In genomic region chr6:140174509-140174908, GRCh38 we compare ENCODE assay signal across 8 cellular contexts.
A peak's percentile ranks its signal among the peaks of the same experiment; 100 is the strongest.
DNase-seq lines count a peak whose midpoint lies in the region; ATAC-seq and TF ChIP-seq lines count a peak whose summit lies in the region.

No MANE protein-coding gene starts in this region.

- POLR2A ChIA-PET in GM10248 (lab: Yijun Ruan, JAX): no interaction called here

- TF ChIP-seq CTCF in Calu3 (IDR thresholded peaks at IDR 0.05; ENCODE audit: unreplicated experiment) (no peak), NB4 (IDR thresholded peaks at IDR 0.05; ENCODE audit: low read depth, low read length) (no peak), kidney epithelial cell (IDR thresholded peaks at IDR 0.05; ENCODE audit: insufficient read depth, low read length, poor library complexity, severe bottlenecking) (no peak), GM10248 (IDR thresholded peaks at IDR 0.05; ENCODE audit: control extremely low read depth, extremely low read depth, low read depth, missing control alignments) (no peak)

- H3K27me3 Mint-ChIP-seq in Calu3 (ENCODE audit: unreplicated experiment): no peaks in the 10 kb centered on the region

- intact Hi-C loops in Calu3 (cut with micrococcal nuclease; ENCODE audit: unreplicated experiment): no loop called here

- no peaks in the 10 kb centered on the region for H3K36me3 Mint-ChIP-seq in Calu3 (ENCODE audit: insufficient read depth, unreplicated experiment)

- no peak overlapping the region for H3K27ac Mint-ChIP-seq in Calu3 (ENCODE audit: unreplicated experiment)

- BruUV-seq in Calu3 (replicated peaks; lab: Mats Ljungman, UMichigan): no TSS peak

- no peak for TF ChIP-seq POLR2A in NB4 (IDR thresholded peaks at IDR 0.05; ENCODE audit: extremely low read depth, insufficient read length)

- CTCF ChIA-PET in Calu3 (lab: Charles Lee): no interaction called here
- CTCF ChIA-PET in GM10248 (lab: Yijun Ruan, JAX): interaction anchor here (1.2 to 1.3 kb wide), 3 partner anchors 9 to 19 kb away, joined by 3 to 7 read pairs (median 4); no protein-coding TSS in a partner anchor

- H3K4me1 Mint-ChIP-seq in Calu3 (ENCODE audit: low read depth, unreplicated experiment): no peaks in the 10 kb centered on the region

- peak; percentile 4 for DNase-seq in Calu3
- peak; percentile 55 for DNase-seq in NB4 (ENCODE audit: low read depth)
- DNase-seq in astrocyte of the hippocampus (ENCODE audit: low read depth, low spot score): peak; percentile 69
- peak; percentile 51 for DNase-seq in kidney epithelial cell (ENCODE audit: low read depth)
- no peak for DNase-seq in activated effector memory CD4-positive, alpha-beta T cell treated with Interleukin-2 at 50 U/mL for 16 hours
- DNase-seq in DMS114 treated with DMSO at 0.1 percent for 48 hours (lab: John Stamatoyannopoulos, UW; ENCODE audit: unreplicated experiment): no peak
- DNase-seq in GM10248 (ENCODE audit: extremely low spot score): no peak

- no peak for ATAC-seq in HG02885 (IDR thresholded peaks at IDR 0.05; ENCODE audit: poor library complexity, unreplicated experiment)

- H3K27me3 ChIP-seq in kidney epithelial cell (ENCODE audit: control insufficient read depth, insufficient read depth, low read length): no peaks in the 10 kb centered on the region

- H3K9me3 Mint-ChIP-seq in Calu3 (ENCODE audit: low read depth, unreplicated experiment): no peaks in the 10 kb centered on the region

- no peak overlapping the region for H3K4me3 ChIP-seq in NB4 (ENCODE audit: low read depth, low read length)
- H3K4me3 ChIP-seq in kidney epithelial cell (ENCODE audit: low read depth, low read length): no peak overlapping the region

- no peak overlapping the region for H3K4me3 Mint-ChIP-seq in Calu3 (ENCODE audit: low read depth, unreplicated experiment)

- H3K36me3 ChIP-seq in kidney epithelial cell (ENCODE audit: control insufficient read depth, insufficient read depth, low read length): no peaks in the 10 kb centered on the region

Comparison
In these comparisons a context has a peak if more than half of its experiments do, and no peak if none do; other contexts are left out.
1. DNase-seq: peak in Calu3 (single experiment), NB4 (single experiment), astrocyte of the hippocampus (single experiment) and kidney epithelial cell (single experiment); none in activated effector memory CD4-positive, alpha-beta T cell treated with Interleukin-2 at 50 U/mL for 16 hours (single experiment), DMS114 treated with DMSO at 0.1 percent for 48 hours (single experiment) and GM10248 (single experiment).